Comparison of ENCODE assay signal across 1 cellular context in the genomic region with DNA sequence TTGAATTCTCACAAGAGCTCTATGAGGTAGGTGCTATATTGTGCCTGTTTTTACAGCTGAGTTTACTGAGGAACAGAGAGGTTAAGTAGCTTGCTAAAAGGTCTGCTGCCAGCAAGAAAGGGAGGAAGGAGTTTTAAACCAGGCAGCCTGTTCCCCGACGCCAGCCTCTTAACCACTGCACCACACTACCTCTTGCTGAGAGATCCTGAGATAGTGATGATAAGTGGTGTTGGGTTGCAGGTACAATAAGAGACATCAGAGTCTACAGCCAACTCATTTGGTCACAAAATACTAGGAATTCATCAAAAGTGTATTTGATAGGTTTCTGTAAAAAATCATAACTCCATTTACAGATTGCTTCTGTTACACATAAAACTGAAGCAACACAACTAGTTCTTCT.
TF ChIP-seq lines count a peak whose summit lies in the region.

No MANE protein-coding gene starts in this region.

TF ChIP-seq in K562, 482 proteins besides CTCF, POLR2A, EP300 and RAD21 (continued from another document):
- TF ChIP-seq ZNF407 (IDR thresholded peaks at IDR 0.05; ENCODE audit: low read depth) (no peak), KDM1A (IDR thresholded peaks at IDR 0.05) (no peak), ZNF224 (CRISPR knock-in tag; IDR thresholded peaks at IDR 0.05) (no peak), MEIS2 (IDR thresholded peaks at IDR 0.05; ENCODE audit: partially characterized antibody) (peak; percentile 86), DPF2 (IDR thresholded peaks at IDR 0.05) (0 out of 2 replicates have a peak, but pooled peaks have one; percentile 37), SLC30A9 (CRISPR knock-in tag; IDR thresholded peaks at IDR 0.05) (no peak), POLR2AphosphoS5 (IDR thresholded peaks at IDR 0.05; ENCODE audit: control insufficient read depth, insufficient read depth, low read depth, low read length) (no peak), NR2C1 (IDR thresholded peaks at IDR 0.05) (no peak), NR2C1 (tag; IDR thresholded peaks at IDR 0.05) (0 out of 2 replicates have a peak, but pooled peaks have one; percentile 23), RCOR1 (IDR thresholded peaks at IDR 0.05; ENCODE audit: borderline replicate concordance in 1 of 2, low read depth in 2 of 2, low read length in 2 of 2) (peak in 1 of 2 experiments; percentile 38; a peak in 1 of 4 replicates), ZNF41 (CRISPR knock-in tag; conservative IDR thresholded peaks at IDR 0.05) (peak; percentile 52; the same call in 1 of the 2 replicates), SMAD4 (CRISPR knock-in tag; conservative IDR thresholded peaks at IDR 0.05) (0 out of 2 replicates have a peak, but pooled peaks have one; percentile 56), CBFA2T2 (conservative IDR thresholded peaks at IDR 0.05) (no peak), BCOR (IDR thresholded peaks at IDR 0.05) (peak; percentile 29; the same call in 1 of the 2 replicates), FUS (optimal IDR thresholded peaks at IDR 0.05; ENCODE audit: low read depth, low read length) (no peak)
- TF ChIP-seq, protein P1, sequence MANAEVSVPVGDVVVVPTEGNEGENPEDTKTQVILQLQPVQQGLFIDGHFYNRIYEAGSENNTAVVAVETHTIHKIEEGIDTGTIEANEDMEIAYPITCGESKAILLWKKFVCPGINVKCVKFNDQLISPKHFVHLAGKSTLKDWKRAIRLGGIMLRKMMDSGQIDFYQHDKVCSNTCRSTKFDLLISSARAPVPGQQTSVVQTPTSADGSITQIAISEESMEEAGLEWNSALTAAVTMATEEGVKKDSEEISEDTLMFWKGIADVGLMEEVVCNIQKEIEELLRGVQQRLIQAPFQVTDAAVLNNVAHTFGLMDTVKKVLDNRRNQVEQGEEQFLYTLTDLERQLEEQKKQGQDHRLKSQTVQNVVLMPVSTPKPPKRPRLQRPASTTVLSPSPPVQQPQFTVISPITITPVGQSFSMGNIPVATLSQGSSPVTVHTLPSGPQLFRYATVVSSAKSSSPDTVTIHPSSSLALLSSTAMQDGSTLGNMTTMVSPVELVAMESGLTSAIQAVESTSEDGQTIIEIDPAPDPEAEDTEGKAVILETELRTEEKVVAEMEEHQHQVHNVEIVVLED (CRISPR knock-in tag; IDR thresholded peaks at IDR 0.05), result 0 out of 2 replicates have a peak, but pooled peaks have one; percentile 3
- TF ChIP-seq, protein P2, sequence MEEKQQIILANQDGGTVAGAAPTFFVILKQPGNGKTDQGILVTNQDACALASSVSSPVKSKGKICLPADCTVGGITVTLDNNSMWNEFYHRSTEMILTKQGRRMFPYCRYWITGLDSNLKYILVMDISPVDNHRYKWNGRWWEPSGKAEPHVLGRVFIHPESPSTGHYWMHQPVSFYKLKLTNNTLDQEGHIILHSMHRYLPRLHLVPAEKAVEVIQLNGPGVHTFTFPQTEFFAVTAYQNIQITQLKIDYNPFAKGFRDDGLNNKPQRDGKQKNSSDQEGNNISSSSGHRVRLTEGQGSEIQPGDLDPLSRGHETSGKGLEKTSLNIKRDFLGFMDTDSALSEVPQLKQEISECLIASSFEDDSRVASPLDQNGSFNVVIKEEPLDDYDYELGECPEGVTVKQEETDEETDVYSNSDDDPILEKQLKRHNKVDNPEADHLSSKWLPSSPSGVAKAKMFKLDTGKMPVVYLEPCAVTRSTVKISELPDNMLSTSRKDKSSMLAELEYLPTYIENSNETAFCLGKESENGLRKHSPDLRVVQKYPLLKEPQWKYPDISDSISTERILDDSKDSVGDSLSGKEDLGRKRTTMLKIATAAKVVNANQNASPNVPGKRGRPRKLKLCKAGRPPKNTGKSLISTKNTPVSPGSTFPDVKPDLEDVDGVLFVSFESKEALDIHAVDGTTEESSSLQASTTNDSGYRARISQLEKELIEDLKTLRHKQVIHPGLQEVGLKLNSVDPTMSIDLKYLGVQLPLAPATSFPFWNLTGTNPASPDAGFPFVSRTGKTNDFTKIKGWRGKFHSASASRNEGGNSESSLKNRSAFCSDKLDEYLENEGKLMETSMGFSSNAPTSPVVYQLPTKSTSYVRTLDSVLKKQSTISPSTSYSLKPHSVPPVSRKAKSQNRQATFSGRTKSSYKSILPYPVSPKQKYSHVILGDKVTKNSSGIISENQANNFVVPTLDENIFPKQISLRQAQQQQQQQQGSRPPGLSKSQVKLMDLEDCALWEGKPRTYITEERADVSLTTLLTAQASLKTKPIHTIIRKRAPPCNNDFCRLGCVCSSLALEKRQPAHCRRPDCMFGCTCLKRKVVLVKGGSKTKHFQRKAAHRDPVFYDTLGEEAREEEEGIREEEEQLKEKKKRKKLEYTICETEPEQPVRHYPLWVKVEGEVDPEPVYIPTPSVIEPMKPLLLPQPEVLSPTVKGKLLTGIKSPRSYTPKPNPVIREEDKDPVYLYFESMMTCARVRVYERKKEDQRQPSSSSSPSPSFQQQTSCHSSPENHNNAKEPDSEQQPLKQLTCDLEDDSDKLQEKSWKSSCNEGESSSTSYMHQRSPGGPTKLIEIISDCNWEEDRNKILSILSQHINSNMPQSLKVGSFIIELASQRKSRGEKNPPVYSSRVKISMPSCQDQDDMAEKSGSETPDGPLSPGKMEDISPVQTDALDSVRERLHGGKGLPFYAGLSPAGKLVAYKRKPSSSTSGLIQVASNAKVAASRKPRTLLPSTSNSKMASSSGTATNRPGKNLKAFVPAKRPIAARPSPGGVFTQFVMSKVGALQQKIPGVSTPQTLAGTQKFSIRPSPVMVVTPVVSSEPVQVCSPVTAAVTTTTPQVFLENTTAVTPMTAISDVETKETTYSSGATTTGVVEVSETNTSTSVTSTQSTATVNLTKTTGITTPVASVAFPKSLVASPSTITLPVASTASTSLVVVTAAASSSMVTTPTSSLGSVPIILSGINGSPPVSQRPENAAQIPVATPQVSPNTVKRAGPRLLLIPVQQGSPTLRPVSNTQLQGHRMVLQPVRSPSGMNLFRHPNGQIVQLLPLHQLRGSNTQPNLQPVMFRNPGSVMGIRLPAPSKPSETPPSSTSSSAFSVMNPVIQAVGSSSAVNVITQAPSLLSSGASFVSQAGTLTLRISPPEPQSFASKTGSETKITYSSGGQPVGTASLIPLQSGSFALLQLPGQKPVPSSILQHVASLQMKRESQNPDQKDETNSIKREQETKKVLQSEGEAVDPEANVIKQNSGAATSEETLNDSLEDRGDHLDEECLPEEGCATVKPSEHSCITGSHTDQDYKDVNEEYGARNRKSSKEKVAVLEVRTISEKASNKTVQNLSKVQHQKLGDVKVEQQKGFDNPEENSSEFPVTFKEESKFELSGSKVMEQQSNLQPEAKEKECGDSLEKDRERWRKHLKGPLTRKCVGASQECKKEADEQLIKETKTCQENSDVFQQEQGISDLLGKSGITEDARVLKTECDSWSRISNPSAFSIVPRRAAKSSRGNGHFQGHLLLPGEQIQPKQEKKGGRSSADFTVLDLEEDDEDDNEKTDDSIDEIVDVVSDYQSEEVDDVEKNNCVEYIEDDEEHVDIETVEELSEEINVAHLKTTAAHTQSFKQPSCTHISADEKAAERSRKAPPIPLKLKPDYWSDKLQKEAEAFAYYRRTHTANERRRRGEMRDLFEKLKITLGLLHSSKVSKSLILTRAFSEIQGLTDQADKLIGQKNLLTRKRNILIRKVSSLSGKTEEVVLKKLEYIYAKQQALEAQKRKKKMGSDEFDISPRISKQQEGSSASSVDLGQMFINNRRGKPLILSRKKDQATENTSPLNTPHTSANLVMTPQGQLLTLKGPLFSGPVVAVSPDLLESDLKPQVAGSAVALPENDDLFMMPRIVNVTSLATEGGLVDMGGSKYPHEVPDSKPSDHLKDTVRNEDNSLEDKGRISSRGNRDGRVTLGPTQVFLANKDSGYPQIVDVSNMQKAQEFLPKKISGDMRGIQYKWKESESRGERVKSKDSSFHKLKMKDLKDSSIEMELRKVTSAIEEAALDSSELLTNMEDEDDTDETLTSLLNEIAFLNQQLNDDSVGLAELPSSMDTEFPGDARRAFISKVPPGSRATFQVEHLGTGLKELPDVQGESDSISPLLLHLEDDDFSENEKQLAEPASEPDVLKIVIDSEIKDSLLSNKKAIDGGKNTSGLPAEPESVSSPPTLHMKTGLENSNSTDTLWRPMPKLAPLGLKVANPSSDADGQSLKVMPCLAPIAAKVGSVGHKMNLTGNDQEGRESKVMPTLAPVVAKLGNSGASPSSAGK (IDR thresholded peaks at IDR 0.05), result 0 out of 2 replicates have a peak, but pooled peaks have one; percentile 24
- TF ChIP-seq, protein P3, sequence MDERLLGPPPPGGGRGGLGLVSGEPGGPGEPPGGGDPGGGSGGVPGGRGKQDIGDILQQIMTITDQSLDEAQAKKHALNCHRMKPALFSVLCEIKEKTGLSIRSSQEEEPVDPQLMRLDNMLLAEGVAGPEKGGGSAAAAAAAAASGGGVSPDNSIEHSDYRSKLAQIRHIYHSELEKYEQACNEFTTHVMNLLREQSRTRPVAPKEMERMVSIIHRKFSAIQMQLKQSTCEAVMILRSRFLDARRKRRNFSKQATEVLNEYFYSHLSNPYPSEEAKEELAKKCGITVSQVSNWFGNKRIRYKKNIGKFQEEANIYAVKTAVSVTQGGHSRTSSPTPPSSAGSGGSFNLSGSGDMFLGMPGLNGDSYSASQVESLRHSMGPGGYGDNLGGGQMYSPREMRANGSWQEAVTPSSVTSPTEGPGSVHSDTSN (CRISPR knock-in tag; IDR thresholded peaks at IDR 0.05; ENCODE audit: low read depth), result no peak
- TF ChIP-seq, protein P3 (tag; conservative IDR thresholded peaks at IDR 0.05; ENCODE audit: low read depth), result peak; percentile 34; the same call in 1 of the 2 replicates
- TF ChIP-seq, protein P4, sequence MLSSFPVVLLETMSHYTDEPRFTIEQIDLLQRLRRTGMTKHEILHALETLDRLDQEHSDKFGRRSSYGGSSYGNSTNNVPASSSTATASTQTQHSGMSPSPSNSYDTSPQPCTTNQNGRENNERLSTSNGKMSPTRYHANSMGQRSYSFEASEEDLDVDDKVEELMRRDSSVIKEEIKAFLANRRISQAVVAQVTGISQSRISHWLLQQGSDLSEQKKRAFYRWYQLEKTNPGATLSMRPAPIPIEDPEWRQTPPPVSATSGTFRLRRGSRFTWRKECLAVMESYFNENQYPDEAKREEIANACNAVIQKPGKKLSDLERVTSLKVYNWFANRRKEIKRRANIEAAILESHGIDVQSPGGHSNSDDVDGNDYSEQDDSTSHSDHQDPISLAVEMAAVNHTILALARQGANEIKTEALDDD (IDR thresholded peaks at IDR 0.05), result peak; percentile 34; the same call in 1 of the 2 replicates
- TF ChIP-seq, protein P5, sequence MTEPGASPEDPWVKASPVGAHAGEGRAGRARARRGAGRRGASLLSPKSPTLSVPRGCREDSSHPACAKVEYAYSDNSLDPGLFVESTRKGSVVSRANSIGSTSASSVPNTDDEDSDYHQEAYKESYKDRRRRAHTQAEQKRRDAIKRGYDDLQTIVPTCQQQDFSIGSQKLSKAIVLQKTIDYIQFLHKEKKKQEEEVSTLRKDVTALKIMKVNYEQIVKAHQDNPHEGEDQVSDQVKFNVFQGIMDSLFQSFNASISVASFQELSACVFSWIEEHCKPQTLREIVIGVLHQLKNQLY (CRISPR knock-in tag; conservative IDR thresholded peaks at IDR 0.05), result no peak
